ENCODE assay signal across 13 cellular contexts in genomic region chr12:46260913-46261476, GRCh38. TPM values are rescaled to one million over a fixed set of nuclear protein-coding genes. Genes with fewer than 3 reads are reported as not detected.
DNase-seq lines count a peak whose midpoint lies in the region; ATAC-seq and TF ChIP-seq lines count a peak whose summit lies in the region.
"Had no signal": no experiment of that assay in that cellular context is flagged by ENCODE, and none has a peak within 500 bp of the region (broad histone marks: within the 10 kb centered on the region; RNA-seq: fewer than 3 reads in every experiment).

No MANE protein-coding gene starts in this region.

- H3K36me3 ChIP-seq in esophagus muscularis mucosa = no peaks in the 10 kb centered on the region
- H3K36me3 ChIP-seq: pancreas, tibial nerve had no signal

- TF ChIP-seq POLR2A in esophagus muscularis mucosa (IDR thresholded peaks at IDR 0.05; ENCODE audit: low read depth) = no peak

- ATAC-seq in T-cell (replicated peaks in 1 of 4) = no peak

- H3K4me3 Mint-ChIP-seq in nephron progenitor cell (no peak overlapping the region), T-cell (no peak overlapping the region)
- H3K4me3 Mint-ChIP-seq: T-helper 1 cell treated with Interleukin-12 subunit alpha and Interleukin-12 subunit beta and Interleukin-4 antibody, amounts not matched to agents 30 μg/mL and 1 μg/mL, for 36 hours had no signal

- intact Hi-C loops in esophagus muscularis mucosa (cut with DNase I) = loop anchor here (5.0 kb wide), 1 partner anchor 39 kb away; no protein-coding TSS in a partner anchor

- 57% methylated on average over 2 of the region's 2 CpGs for WGBS in esophagus muscularis mucosa

- TF ChIP-seq CTCF in esophagus muscularis mucosa (IDR thresholded peaks at IDR 0.05) (no peak), nephron progenitor cell (IDR thresholded peaks at IDR 0.05) (no peak)

- H3K27ac Mint-ChIP-seq in nephron progenitor cell (no peak overlapping the region), T-cell (no peak overlapping the region)

- no peak for TF ChIP-seq EP300 in esophagus muscularis mucosa (IDR thresholded peaks at IDR 0.05)

- DNase-seq in NCI-H1436 (lab: John Stamatoyannopoulos, UW) (peak; percentile 12), NCI-H1436 treated with DMSO at 0.1 percent for 48 hours (lab: John Stamatoyannopoulos, UW) (no peak), NCI-H2029 treated with DMSO at 0.1 percent for 48 hours (lab: John Stamatoyannopoulos, UW) (peak; percentile 16), esophagus muscularis mucosa (ENCODE audit: extremely low spot score) (no peak), renal cortical epithelial cell (ENCODE audit: low read depth) (peak; percentile 81), nephron progenitor cell (no peak), T-helper 2 cell (no peak), T-cell (no peak)
- DNase-seq: NCI-H774, pancreas had no signal

- H3K27me3 Mint-ChIP-seq in nephron progenitor cell (ENCODE audit: low read depth, poor library complexity) = no peaks in the 10 kb centered on the region
- no peaks in the 10 kb centered on the region for H3K27me3 Mint-ChIP-seq in T-cell

- H3K9me3 Mint-ChIP-seq in nephron progenitor cell (peaks cover 28% of the 10 kb centered on the region), T-cell (no peaks in the 10 kb centered on the region)
- H3K9me3 Mint-ChIP-seq: T-helper 1 cell treated with Interleukin-12 subunit alpha and Interleukin-12 subunit beta and Interleukin-4 antibody, amounts not matched to agents 30 μg/mL and 1 μg/mL, for 36 hours had no signal

- peak overlapping the region in 2 of 4 donors; percentile 0 to 17 for H3K4me3 ChIP-seq in esophagus muscularis mucosa
- H3K4me3 ChIP-seq: pancreas, tibial nerve had no signal

- CTCF ChIA-PET in T-cell (lab: Charles Lee) = no interaction called here

- no peaks in the 10 kb centered on the region for H3K9me3 ChIP-seq in esophagus muscularis mucosa
- H3K9me3 ChIP-seq: pancreas, tibial nerve had no signal

- no peaks in the 10 kb centered on the region for H3K27me3 ChIP-seq in esophagus muscularis mucosa
- H3K27me3 ChIP-seq: pancreas, tibial nerve had no signal

- peak overlapping the region; percentile 73 to 86 (median 77) for H3K27ac ChIP-seq in esophagus muscularis mucosa (replicated peaks in 1 of 4)
- H3K27ac ChIP-seq: KMS-11, pancreas, tibial nerve had no signal

- H3K4me1 Mint-ChIP-seq in nephron progenitor cell = no peaks in the 10 kb centered on the region
- H3K4me1 Mint-ChIP-seq in T-cell = peaks cover 22 to 47% (median 47%) of the 10 kb centered on the region in 3 donors

- H3K36me3 Mint-ChIP-seq in nephron progenitor cell (ENCODE audit: low read depth) (no peaks in the 10 kb centered on the region), T-cell (peaks cover 28% of the 10 kb centered on the region)

- POLR2A ChIA-PET in T-cell (lab: Charles Lee) = no interaction called here

- H3K4me1 ChIP-seq in esophagus muscularis mucosa = peaks cover 52 to 94% (median 88%) of the 10 kb centered on the region in 4 donors

RNA-seq across cellular contexts. Expression of gene SLC38A1, which starts 7.8 kb away (rescaled TPM):
- total RNA-seq in esophagus muscularis mucosa (100 to 1,000 TPM; 173 to 200 (median 193) TPM), renal cortical epithelial cell (173 and 228 TPM in 2 replicates), T-cell (100 to 1,000 TPM; 273 to 321 (median 286) TPM)

Comparison
In these comparisons a context has a peak if more than half of its experiments do, and no peak if none do; other contexts are left out.
1. DNase-seq: peak in NCI-H1436 (single experiment), NCI-H2029 treated with DMSO at 0.1 percent for 48 hours (single experiment) and renal cortical epithelial cell (single experiment); none in NCI-H1436 treated with DMSO at 0.1 percent for 48 hours (single experiment), esophagus muscularis mucosa (single experiment), nephron progenitor cell (single experiment), T-helper 2 cell (0 of 5) and T-cell (0 of 34).